22 cellular contexts compared by ENCODE assay signal in genomic region chr20:58741384-58741783, GRCh38. TPM values are rescaled to one million over a fixed set of nuclear protein-coding genes. Genes with fewer than 3 reads are reported as not detected.
DNase-seq lines count a peak whose midpoint lies in the region; ATAC-seq and TF ChIP-seq lines count a peak whose summit lies in the region.
"Had no signal": no experiment of that assay in that cellular context is flagged by ENCODE, and none has a peak within 500 bp of the region (broad histone marks: within the 10 kb centered on the region; RNA-seq: fewer than 3 reads in every experiment).

No MANE protein-coding gene starts in this region.

- TF ChIP-seq EP300 in esophagus muscularis mucosa (IDR thresholded peaks at IDR 0.05), result no peak

- intact Hi-C loops in activated CD8-positive, alpha-beta T cell treated with anti-CD3 and anti-CD28 coated beads for 36 hours (cut with micrococcal nuclease), result no loop called here
- intact Hi-C loops in esophagus muscularis mucosa (cut with DNase I), result no loop called here

- no peaks in the 10 kb centered on the region for H3K36me3 Mint-ChIP-seq in activated CD8-positive, alpha-beta T cell treated with anti-CD3 and anti-CD28 coated beads, Interleukin-2, amount 10 ng/mL, durations not matched to agents 7 days and 5 days (ENCODE audit: low read depth)
- H3K36me3 Mint-ChIP-seq in activated CD8-positive, alpha-beta T cell treated with anti-CD3 and anti-CD28 coated beads for 36 hours (ENCODE audit: low read depth), result no peaks in the 10 kb centered on the region
- no peaks in the 10 kb centered on the region for H3K36me3 Mint-ChIP-seq in stimulated activated memory B cell treated with anti-CD40 and anti-IgM and Interleukin-4, amounts not matched to agents 10 μg/mL and 1 μg/mL and 100 μg/mL, for 72 hours
- H3K36me3 Mint-ChIP-seq: CD4-positive, CD25-positive, alpha-beta regulatory T cell; IgD-negative memory B cell had no signal

- no peaks in the 10 kb centered on the region for H3K9me3 Mint-ChIP-seq in activated CD8-positive, alpha-beta T cell treated with anti-CD3 and anti-CD28 coated beads, Interleukin-2, amount 10 ng/mL, durations not matched to agents 7 days and 5 days (ENCODE audit: insufficient read depth)
- H3K9me3 Mint-ChIP-seq in activated CD8-positive, alpha-beta T cell treated with anti-CD3 and anti-CD28 coated beads for 36 hours, result no peaks in the 10 kb centered on the region
- H3K9me3 Mint-ChIP-seq in stimulated activated memory B cell treated with anti-CD40 and anti-IgM and Interleukin-4, amounts not matched to agents 10 μg/mL and 1 μg/mL and 100 μg/mL, for 72 hours, result peaks cover 7% of the 10 kb centered on the region

- ATAC-seq in activated CD8-positive, alpha-beta T cell treated with anti-CD3 and anti-CD28 coated beads, Interleukin-2, amount 10 ng/mL, durations not matched to agents 7 days and 5 days, result no peak
- no peak for ATAC-seq in activated CD8-positive, alpha-beta T cell treated with anti-CD3 and anti-CD28 coated beads for 36 hours
- ATAC-seq in stimulated activated memory B cell treated with anti-CD40 and anti-IgM and Interleukin-4, amounts not matched to agents 10 μg/mL and 1 μg/mL and 100 μg/mL, for 72 hours, result peak; percentile 31

- no peak overlapping the region for H3K4me3 Mint-ChIP-seq in activated CD8-positive, alpha-beta T cell treated with anti-CD3 and anti-CD28 coated beads, Interleukin-2, amount 10 ng/mL, durations not matched to agents 7 days and 5 days
- H3K4me3 Mint-ChIP-seq in activated CD8-positive, alpha-beta T cell treated with anti-CD3 and anti-CD28 coated beads for 36 hours, result no peak overlapping the region
- H3K4me3 Mint-ChIP-seq in stimulated activated memory B cell treated with anti-CD40 and anti-IgM and Interleukin-4, amounts not matched to agents 10 μg/mL and 1 μg/mL and 100 μg/mL, for 72 hours, result no peak overlapping the region
- H3K4me3 Mint-ChIP-seq: CD4-positive, CD25-positive, alpha-beta regulatory T cell; IgD-negative memory B cell had no signal

- CTCF ChIA-PET in activated CD8-positive, alpha-beta T cell treated with anti-CD3 and anti-CD28 coated beads, Interleukin-2, amount 10 ng/mL, durations not matched to agents 7 days and 5 days (lab: Charles Lee), result no interaction called here
- CTCF ChIA-PET in activated CD8-positive, alpha-beta T cell treated with anti-CD3 and anti-CD28 coated beads for 36 hours (lab: Charles Lee), result no interaction called here

- 88% methylated on average over 5 of the region's 5 CpGs for WGBS in esophagus muscularis mucosa

- no peaks in the 10 kb centered on the region for H3K36me3 ChIP-seq in esophagus muscularis mucosa
- H3K36me3 ChIP-seq: BLaER1 had no signal

- H3K4me1 Mint-ChIP-seq in activated CD8-positive, alpha-beta T cell treated with anti-CD3 and anti-CD28 coated beads, Interleukin-2, amount 10 ng/mL, durations not matched to agents 7 days and 5 days (ENCODE audit: low read depth), result no peaks in the 10 kb centered on the region
- no peaks in the 10 kb centered on the region for H3K4me1 Mint-ChIP-seq in activated CD8-positive, alpha-beta T cell treated with anti-CD3 and anti-CD28 coated beads for 36 hours (ENCODE audit: low read depth)
- no peaks in the 10 kb centered on the region for H3K4me1 Mint-ChIP-seq in stimulated activated memory B cell treated with anti-CD40 and anti-IgM and Interleukin-4, amounts not matched to agents 10 μg/mL and 1 μg/mL and 100 μg/mL, for 72 hours
- H3K4me1 Mint-ChIP-seq: CD4-positive, CD25-positive, alpha-beta regulatory T cell; IgD-negative memory B cell had no signal

- H3K27ac Mint-ChIP-seq in activated CD8-positive, alpha-beta T cell treated with anti-CD3 and anti-CD28 coated beads, Interleukin-2, amount 10 ng/mL, durations not matched to agents 7 days and 5 days, result no peak overlapping the region
- no peak overlapping the region for H3K27ac Mint-ChIP-seq in activated CD8-positive, alpha-beta T cell treated with anti-CD3 and anti-CD28 coated beads for 36 hours
- H3K27ac Mint-ChIP-seq in stimulated activated memory B cell treated with anti-CD40 and anti-IgM and Interleukin-4, amounts not matched to agents 10 μg/mL and 1 μg/mL and 100 μg/mL, for 72 hours, result no peak overlapping the region
- H3K27ac Mint-ChIP-seq: CD4-positive, CD25-positive, alpha-beta regulatory T cell; IgD-negative memory B cell had no signal

- H3K4me1 ChIP-seq in esophagus muscularis mucosa, result no peaks in the 10 kb centered on the region
- H3K4me1 ChIP-seq: BLaER1 had no signal

- H3K4me3 ChIP-seq in esophagus muscularis mucosa, result no peak overlapping the region
- H3K4me3 ChIP-seq: BLaER1, SK-N-MC had no signal

- peak; percentile 14 for DNase-seq in activated CD8-positive, alpha-beta T cell treated with anti-CD3 and anti-CD28 coated beads, Interleukin-2, amount 10 ng/mL, durations not matched to agents 7 days and 5 days
- DNase-seq in activated CD8-positive, alpha-beta T cell treated with anti-CD3 and anti-CD28 coated beads for 36 hours, result no peak
- peak; percentile 4 for DNase-seq in D341Med (ENCODE audit: low spot score)
- peak; percentile 87 for DNase-seq in esophagus muscularis mucosa (ENCODE audit: extremely low spot score)
- no peak for DNase-seq in stimulated activated CD4-positive, alpha-beta T cell treated with anti-CD3 and anti-CD28 coated beads, Interleukin-12 subunit alpha, Interleukin-12 subunit beta, amount 100 ng/mL, for 4 hours
- no peak for DNase-seq in SIG-M5 treated with dmso at 0.1 percent for 504 hours (lab: John Stamatoyannopoulos, UW; ENCODE audit: unreplicated experiment)
- DNase-seq: CD4-positive, CD25-positive, alpha-beta regulatory T cell; DMS53; GOT3; HCEC 1CT; NCI-H1092; NCI-H1417 treated with DMSO at 0.1 percent for 48 hours; NCI-H1694 treated with DMSO at 0.1 percent for 48 hours; NCI-H2081; NCI-H2227 treated with DMSO at 0.1 percent for 48 hours; NCI-H69; RPMI8226; SHP77 treated with DMSO at 0.1 percent for 48 hours had no signal

- POLR2A ChIA-PET in activated CD8-positive, alpha-beta T cell treated with anti-CD3 and anti-CD28 coated beads, Interleukin-2, amount 10 ng/mL, durations not matched to agents 7 days and 5 days (lab: Charles Lee), result interaction anchor here (0.5 kb wide), 1 partner anchor 656 kb away, joined by 3 read pairs; no protein-coding TSS in a partner anchor
- POLR2A ChIA-PET in activated CD8-positive, alpha-beta T cell treated with anti-CD3 and anti-CD28 coated beads for 36 hours (lab: Charles Lee), result no interaction called here

- no peaks in the 10 kb centered on the region for H3K9me3 ChIP-seq in esophagus muscularis mucosa
- H3K9me3 ChIP-seq: BLaER1 had no signal

- no peak for TF ChIP-seq POLR2A in esophagus muscularis mucosa (IDR thresholded peaks at IDR 0.05; ENCODE audit: low read depth)

- TF ChIP-seq CTCF in activated CD8-positive, alpha-beta T cell treated with anti-CD3 and anti-CD28 coated beads for 36 hours (IDR thresholded peaks at IDR 0.05), result no peak
- no peak for TF ChIP-seq CTCF in esophagus muscularis mucosa (IDR thresholded peaks at IDR 0.05)

- peaks cover 0 to 28% (median 0%) of the 10 kb centered on the region in 4 donors for H3K27me3 ChIP-seq in esophagus muscularis mucosa
- H3K27me3 ChIP-seq: BLaER1 had no signal

- peaks cover 38% of the 10 kb centered on the region for H3K27me3 Mint-ChIP-seq in activated CD8-positive, alpha-beta T cell treated with anti-CD3 and anti-CD28 coated beads, Interleukin-2, amount 10 ng/mL, durations not matched to agents 7 days and 5 days (ENCODE audit: low read depth)
- H3K27me3 Mint-ChIP-seq in activated CD8-positive, alpha-beta T cell treated with anti-CD3 and anti-CD28 coated beads for 36 hours, result peaks cover 19% of the 10 kb centered on the region
- H3K27me3 Mint-ChIP-seq in stimulated activated memory B cell treated with anti-CD40 and anti-IgM and Interleukin-4, amounts not matched to agents 10 μg/mL and 1 μg/mL and 100 μg/mL, for 72 hours, result peaks cover 41% of the 10 kb centered on the region

- no peak overlapping the region for H3K27ac ChIP-seq in esophagus muscularis mucosa (replicated peaks in 1 of 4)
- H3K27ac ChIP-seq: BLaER1, SK-N-MC had no signal

RNA-seq across cellular contexts. Expression of gene NPEPL1, which starts 48.8 kb away (rescaled TPM):
- total RNA-seq in activated CD8-positive, alpha-beta T cell treated with anti-CD3 and anti-CD28 coated beads, Interleukin-2, amount 10 ng/mL, durations not matched to agents 7 days and 5 days, result 10 to 100 TPM; 22.9 to 26.8 TPM
- total RNA-seq in activated CD8-positive, alpha-beta T cell treated with anti-CD3 and anti-CD28 coated beads for 36 hours, result 10 to 100 TPM; 15.4 to 17.1 TPM
- 10 to 100 TPM; 29.0 to 59.0 (median 50.5) TPM for total RNA-seq in esophagus muscularis mucosa

Comparison
In these comparisons a context has a peak if more than half of its experiments do, and no peak if none do; other contexts are left out.
1. DNase-seq: peak in activated CD8-positive, alpha-beta T cell treated with anti-CD3 and anti-CD28 coated beads, Interleukin-2, amount 10 ng/mL, durations not matched to agents 7 days and 5 days (single experiment), D341Med (single experiment) and esophagus muscularis mucosa (single experiment); none in activated CD8-positive, alpha-beta T cell treated with anti-CD3 and anti-CD28 coated beads for 36 hours (single experiment), stimulated activated CD4-positive, alpha-beta T cell treated with anti-CD3 and anti-CD28 coated beads, Interleukin-12 subunit alpha, Interleukin-12 subunit beta, amount 100 ng/mL, for 4 hours (single experiment) and SIG-M5 treated with dmso at 0.1 percent for 504 hours (single experiment).